ENCODE assay signal across 23 cellular contexts in the genomic region with DNA sequence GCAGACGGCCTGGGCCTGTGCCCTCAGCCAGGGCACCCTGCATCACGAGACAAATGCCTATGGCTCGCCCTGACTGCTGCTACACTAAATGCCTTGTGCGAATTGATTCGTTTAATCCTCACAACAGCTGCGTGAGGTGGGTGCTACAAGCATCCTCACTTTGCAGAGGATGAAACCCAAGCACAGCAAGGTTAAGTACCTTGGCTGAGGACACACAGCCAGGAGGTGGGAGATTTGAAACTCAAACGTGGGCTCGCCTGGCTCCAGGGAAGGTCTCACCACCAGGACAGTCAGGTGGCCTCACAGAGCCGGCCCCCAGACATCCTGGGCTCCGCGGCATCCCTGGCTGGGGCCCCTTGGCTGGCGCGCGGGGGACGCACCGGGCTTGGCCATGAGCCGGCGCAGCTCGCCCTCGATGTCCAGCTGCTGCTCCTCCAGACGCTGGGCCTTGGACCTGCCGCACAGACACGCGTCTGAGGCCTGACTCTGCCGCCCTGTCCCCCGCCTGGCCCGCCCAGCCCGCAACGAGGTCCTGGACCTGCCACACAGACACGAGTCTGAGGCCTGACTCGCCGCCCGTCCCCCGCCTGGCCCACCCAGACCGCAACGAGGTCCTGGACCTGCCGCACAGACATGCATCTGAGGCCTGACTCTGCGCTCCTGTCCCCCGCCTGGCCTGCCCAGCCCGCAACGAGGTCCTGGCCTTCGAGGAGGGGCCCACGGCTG.
"Had no signal": no experiment of that assay in that cellular context is flagged by ENCODE, and none has a peak within 500 bp of the region (broad histone marks: within the 10 kb centered on the region; RNA-seq: fewer than 3 reads in every experiment).

No MANE protein-coding gene starts in this region.

- H2AFZ ChIP-seq: hepatocyte, neural progenitor cell had no signal

- H3K4me1 ChIP-seq: neural progenitor cell, upper lobe of right lung, uterus had no signal

- DNase-seq: islet precursor cell; left ventricle myocardium inferior; mesendoderm; naive B cell; natural killer cell; nephron progenitor cell; ovary; stimulated activated CD4-positive, alpha-beta T cell treated with anti-CD3 and anti-CD28 coated beads, Interleukin-12 subunit alpha, Interleukin-12 subunit beta, amount 100 ng/mL, for 4 hours; stimulated activated CD4-positive, alpha-beta T cell treated with anti-CD3 and anti-CD28 coated beads, Interleukin-15, amount 100 ng/mL, for 24 hours; stimulated activated CD4-positive, alpha-beta T cell treated with anti-CD3 and anti-CD28 coated beads, Interleukin-2, amount 100 ng/mL, for 24 hours; stimulated activated CD4-positive, alpha-beta T cell treated with anti-CD3 and anti-CD28 coated beads, Interleukin-4, amount 100 ng/mL, for 1 hour; stimulated activated naive B cell treated with anti-CD40 and anti-IgM and Interleukin-4, amounts not matched to agents 10 μg/mL and 1 μg/mL and 100 μg/mL, for 72 hours; stimulated activated naive CD8-positive, alpha-beta T cell treated with anti-CD3 and anti-CD28 coated beads, Interleukin-15, Interleukin-2, amounts not matched to agents 100 U/mL and 50 U/mL, for 24 hours; upper lobe of right lung; uterus had no signal

- H3K4me2 ChIP-seq: hepatocyte, neural progenitor cell had no signal

- H3K4me3 ChIP-seq: hepatocyte, left ventricle myocardium inferior, lung, neural progenitor cell, ovary, right atrium auricular region, skin epidermis, suprapubic skin, thoracic aorta, tibial artery, upper lobe of right lung, uterus had no signal

- H3K36me3 ChIP-seq: neural progenitor cell, ovary, uterus had no signal

- H3K9ac ChIP-seq: neural progenitor cell had no signal

- H3K27ac ChIP-seq: hepatocyte, left ventricle myocardium inferior, neural progenitor cell, ovary, right atrium auricular region, skin epidermis, suprapubic skin, thoracic aorta, tibial artery, upper lobe of right lung, uterus had no signal

- H3K9me3 ChIP-seq: left ventricle myocardium inferior, ovary, right atrium auricular region, suprapubic skin, thoracic aorta, tibial artery, upper lobe of right lung, uterus had no signal

- H3K27me3 ChIP-seq: hepatocyte, neural progenitor cell, ovary, right atrium auricular region, upper lobe of right lung, uterus had no signal
